Comparison of ENCODE assay signal across 36 cellular contexts in genomic region chr7:104903781-104904180, GRCh38.
DNase-seq lines count a peak whose midpoint lies in the region; ATAC-seq, FAIRE-seq and TF ChIP-seq lines count a peak whose summit lies in the region.
"Had no signal": no experiment of that assay in that cellular context is flagged by ENCODE, and none has a peak within 500 bp of the region (broad histone marks: within the 10 kb centered on the region; RNA-seq: fewer than 3 reads in every experiment).

No MANE protein-coding gene starts in this region.

- H3K4me1 ChIP-seq in small intestine (ENCODE audit: control insufficient read depth in 2 of 2, insufficient read depth in 1 of 2, low read depth in 1 of 2, low read length in 1 of 2): no peaks in the 10 kb centered on the region
- H3K4me1 ChIP-seq in aorta (ENCODE audit: control insufficient read depth in 1 of 2, insufficient read depth in 2 of 2, low read length in 2 of 2): no peaks in the 10 kb centered on the region
- H3K4me1 ChIP-seq: A549; BE2C; BLaER1; BLaER1 treated with 17β-estradiol and CSF1 and Interleukin-3, amounts not matched to agents 10 nM and 100 nM; Caco-2 had no signal

- 52 to 69% (median 60%) methylated on average over 2 of the region's 2 CpGs for WGBS in small intestine, 3 donors
- WGBS in aorta, 2 donors: 21 to 46% methylated on average over 2 of the region's 2 CpGs

- H3K4me1 Mint-ChIP-seq in nephron progenitor cell: peaks cover 12% of the 10 kb centered on the region
- H3K4me1 Mint-ChIP-seq: B cell; CD4-positive, alpha-beta memory T cell; CD8-positive, alpha-beta memory T cell had no signal

- H3K9me3 ChIP-seq in small intestine (ENCODE audit: control insufficient read depth, low read depth): no peaks in the 10 kb centered on the region
- H3K9me3 ChIP-seq in aorta (ENCODE audit: control insufficient read depth, low read length): no peaks in the 10 kb centered on the region
- H3K9me3 ChIP-seq: A549; BE2C; BLaER1; BLaER1 treated with 17β-estradiol and CSF1 and Interleukin-3, amounts not matched to agents 10 nM and 100 nM; Caco-2 had no signal

- in situ Hi-C loops in SK-MEL-5 (cut with HindIII; ENCODE audit: low pct_unique_long_range_greater_than_20kb, low sequenced_read_pairs): no loop called here

- H3K27me3 ChIP-seq in small intestine (ENCODE audit: control insufficient read depth in 2 of 2, insufficient read depth in 2 of 2, low read length in 2 of 2): no peaks in the 10 kb centered on the region
- H3K27me3 ChIP-seq in aorta (ENCODE audit: control insufficient read depth in 1 of 2, insufficient read depth in 2 of 2, low read length in 1 of 2): no peaks in the 10 kb centered on the region
- H3K27me3 ChIP-seq: BLaER1; BLaER1 treated with 17β-estradiol and CSF1 and Interleukin-3, amounts not matched to agents 10 nM and 100 nM had no signal

- H3K36me3 Mint-ChIP-seq in nephron progenitor cell (ENCODE audit: low read depth): no peaks in the 10 kb centered on the region
- H3K36me3 Mint-ChIP-seq: CD14-positive monocyte; CD4-positive, alpha-beta memory T cell; CD4-positive, CD25-positive, alpha-beta regulatory T cell; CD8-positive, alpha-beta memory T cell; CD8-positive, alpha-beta T cell had no signal

- no peak for FAIRE-seq in small intestine (lab: Jason Lieb, UNC)
- FAIRE-seq: A204.1, A549, D721Med had no signal

- DNase-seq in COLO829 (ENCODE audit: low spot score): peak; percentile 87
- DNase-seq in SK-MEL-5 (ENCODE audit: low read depth, low spot score): peak; percentile 77
- peak; percentile 78 for DNase-seq in foreskin melanocyte
- peak; percentile 17 for DNase-seq in small intestine
- DNase-seq in aorta: no peak
- DNase-seq in nephron progenitor cell: no peak
- DNase-seq: 8988T; ACHN; AML-193; BE2C; C1 segment of cervical spinal cord; Caco-2; Calu3; CD4-positive, alpha-beta memory T cell; CD4-positive, alpha-beta T cell; CD4-positive, CD25-positive, alpha-beta regulatory T cell; CD8-positive, alpha-beta memory T cell; CD8-positive, alpha-beta T cell; COR-L47; DMS 273 treated with DMSO at 0.1 percent for 48 hours; DMS153; DMS53; DMS79; DMS79 treated with DMSO at 0.1 percent for 48 hours; DND-41 had no signal

- no peaks in the 10 kb centered on the region for H3K9me3 Mint-ChIP-seq in nephron progenitor cell
- H3K9me3 Mint-ChIP-seq: CD14-positive monocyte; CD4-positive, alpha-beta T cell; CD4-positive, CD25-positive, alpha-beta regulatory T cell; CD8-positive, alpha-beta memory T cell; CD8-positive, alpha-beta T cell had no signal

- TF ChIP-seq CTCF in nephron progenitor cell (IDR thresholded peaks at IDR 0.05): no peak

- ATAC-seq in aorta (ENCODE audit: low FRiP score) (no peak), GM21737 (IDR thresholded peaks at IDR 0.05; ENCODE audit: unreplicated experiment) (no peak), HG03571 (IDR thresholded peaks at IDR 0.05; ENCODE audit: unreplicated experiment) (no peak)
- ATAC-seq: CD8-positive, alpha-beta T cell had no signal

- no peak overlapping the region for H3K4me3 ChIP-seq in small intestine (ENCODE audit: low read depth in 1 of 2, low read length in 2 of 2)
- H3K4me3 ChIP-seq in aorta (ENCODE audit: low read length in 2 of 2): no peak overlapping the region
- H3K4me3 ChIP-seq: A549; BLaER1; BLaER1 treated with 17β-estradiol and CSF1 and Interleukin-3, amounts not matched to agents 10 nM and 100 nM had no signal

- H3K36me3 ChIP-seq in small intestine (ENCODE audit: control insufficient read depth in 2 of 2, insufficient read depth in 2 of 2, low read length in 2 of 2) (no peaks in the 10 kb centered on the region), aorta (ENCODE audit: control insufficient read depth in 1 of 2, insufficient read depth in 2 of 2, low read length in 1 of 2) (no peaks in the 10 kb centered on the region)
- H3K36me3 ChIP-seq: BE2C; BLaER1; BLaER1 treated with 17β-estradiol and CSF1 and Interleukin-3, amounts not matched to agents 10 nM and 100 nM had no signal

- H3K4me3 Mint-ChIP-seq in nephron progenitor cell: no peak overlapping the region
- H3K4me3 Mint-ChIP-seq: B cell; CD14-positive monocyte; CD4-positive, alpha-beta memory T cell; CD4-positive, alpha-beta T cell; CD4-positive, CD25-positive, alpha-beta regulatory T cell; CD8-positive, alpha-beta T cell had no signal

- peaks cover 13% of the 10 kb centered on the region for H3K27me3 Mint-ChIP-seq in nephron progenitor cell (ENCODE audit: low read depth, poor library complexity)

- H3K27ac Mint-ChIP-seq in nephron progenitor cell: no peak overlapping the region
- H3K27ac Mint-ChIP-seq: B cell; CD14-positive monocyte; CD4-positive, alpha-beta memory T cell; CD4-positive, alpha-beta T cell; CD4-positive, CD25-positive, alpha-beta regulatory T cell; CD8-positive, alpha-beta memory T cell; CD8-positive, alpha-beta T cell had no signal

- H3K27ac ChIP-seq in small intestine (ENCODE audit: low read depth in 1 of 2, low read length in 1 of 2) (no peak overlapping the region), aorta (ENCODE audit: low read depth in 1 of 2, low read length in 2 of 2) (no peak overlapping the region)
- H3K27ac ChIP-seq: 22Rv1; A549; BLaER1; BLaER1 treated with 17β-estradiol and CSF1 and Interleukin-3, amounts not matched to agents 10 nM and 100 nM; C4-2B had no signal

- intact Hi-C loops in aorta (cut with DNase I): no loop called here

Comparison
In these comparisons a context has a peak if more than half of its experiments do, and no peak if none do; other contexts are left out.
1. DNase-seq: peak in COLO829 (single experiment), SK-MEL-5 (single experiment), foreskin melanocyte (single experiment) and small intestine (single experiment); none in aorta (0 of 2) and nephron progenitor cell (single experiment).